ENCODE assay signal across 21 cellular contexts in the genomic region with DNA sequence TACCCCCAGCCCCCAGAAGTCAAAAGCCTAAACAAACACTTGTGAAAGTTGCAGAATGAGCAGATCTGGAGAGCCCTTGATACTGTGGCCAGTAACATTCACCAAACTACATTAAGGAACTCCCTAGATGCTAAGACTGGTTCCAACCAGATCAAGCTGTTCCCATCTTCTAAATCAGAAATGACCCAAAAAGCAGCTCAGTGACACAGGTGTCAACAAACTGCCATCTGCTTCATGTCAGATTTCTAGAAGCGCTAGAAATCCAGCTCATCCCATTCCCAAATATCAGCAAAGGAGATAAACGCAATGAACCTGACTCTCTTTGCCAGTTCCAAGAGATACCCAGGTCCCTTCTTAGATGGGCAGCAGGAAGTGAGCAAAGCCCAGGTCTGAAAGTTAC.
DNase-seq lines count a peak whose midpoint lies in the region; ATAC-seq and TF ChIP-seq lines count a peak whose summit lies in the region.
"Had no signal": no experiment of that assay in that cellular context is flagged by ENCODE, and none has a peak within 500 bp of the region (broad histone marks: within the 10 kb centered on the region; RNA-seq: fewer than 3 reads in every experiment).

No MANE protein-coding gene starts in this region.

- TF ChIP-seq CTCF in glutamatergic neuron (IDR thresholded peaks at IDR 0.05; ENCODE audit: partially characterized antibody, unreplicated experiment): no peak

- H3K4me3 Mint-ChIP-seq in glutamatergic neuron (ENCODE audit: unreplicated experiment): no peak overlapping the region
- H3K4me3 Mint-ChIP-seq in activated T-cell treated with anti-CD3 and anti-CD28 coated beads, Interleukin-2, amount 50 U/mL, for 72 hours: no peak overlapping the region
- H3K4me3 Mint-ChIP-seq: CD14-positive monocyte; CD4-positive, alpha-beta memory T cell; CD4-positive, CD25-positive, alpha-beta regulatory T cell; CD8-positive, alpha-beta memory T cell had no signal

- DNase-seq in G401 (ENCODE audit: low spot score) (peak; percentile 77), cerebellar cortex (ENCODE audit: low spot score) (peak; percentile 72), glutamatergic neuron (no peak), inferior parietal cortex (ENCODE audit: extremely low spot score) (no peak), EL (no peak)
- no peak for DNase-seq in activated T-cell treated with anti-CD3 and anti-CD28 coated beads, Interleukin-2, amount 50 U/mL, for 72 hours
- DNase-seq: 8988T; ACHN; BE2C; CD4-positive, alpha-beta memory T cell; CD4-positive, CD25-positive, alpha-beta regulatory T cell; CD8-positive, alpha-beta memory T cell; COR-L47; DMS 273 treated with DMSO at 0.1 percent for 48 hours; DMS153; DMS53; DMS79; DND-41; GDM1 had no signal

- peaks cover 12% of the 10 kb centered on the region for H3K27me3 Mint-ChIP-seq in glutamatergic neuron (ENCODE audit: unreplicated experiment)
- H3K27me3 Mint-ChIP-seq in activated T-cell treated with anti-CD3 and anti-CD28 coated beads, Interleukin-2, amount 50 U/mL, for 72 hours (ENCODE audit: low read depth): no peaks in the 10 kb centered on the region
- H3K27me3 Mint-ChIP-seq: CD4-positive, CD25-positive, alpha-beta regulatory T cell had no signal

- ATAC-seq in activated T-cell treated with anti-CD3 and anti-CD28 coated beads, Interleukin-2, amount 50 U/mL, for 72 hours (replicated peaks in 1 of 2): no peak
- ATAC-seq: GM12878 had no signal

- in situ Hi-C loops in G401 (cut with HindIII; ENCODE audit: low sequenced_read_pairs): no loop called here

- peaks cover 20% of the 10 kb centered on the region for H3K9me3 Mint-ChIP-seq in glutamatergic neuron (ENCODE audit: unreplicated experiment)
- peaks cover 0 to 3% of the 10 kb centered on the region in 2 donors for H3K9me3 Mint-ChIP-seq in activated T-cell treated with anti-CD3 and anti-CD28 coated beads, Interleukin-2, amount 50 U/mL, for 72 hours

- peak overlapping the region; percentile 41 for H3K27ac Mint-ChIP-seq in glutamatergic neuron (ENCODE audit: unreplicated experiment)
- H3K27ac Mint-ChIP-seq in activated T-cell treated with anti-CD3 and anti-CD28 coated beads, Interleukin-2, amount 50 U/mL, for 72 hours: no peak overlapping the region
- H3K27ac Mint-ChIP-seq: CD14-positive monocyte; CD4-positive, alpha-beta memory T cell; CD4-positive, CD25-positive, alpha-beta regulatory T cell; CD8-positive, alpha-beta memory T cell had no signal

- H3K4me1 Mint-ChIP-seq in glutamatergic neuron (ENCODE audit: low read depth, unreplicated experiment): peaks cover 59% of the 10 kb centered on the region
- H3K4me1 Mint-ChIP-seq in activated T-cell treated with anti-CD3 and anti-CD28 coated beads, Interleukin-2, amount 50 U/mL, for 72 hours (ENCODE audit: low read depth): no peaks in the 10 kb centered on the region
- H3K4me1 Mint-ChIP-seq: CD4-positive, alpha-beta memory T cell; CD4-positive, CD25-positive, alpha-beta regulatory T cell; CD8-positive, alpha-beta memory T cell had no signal

- H3K36me3 Mint-ChIP-seq in glutamatergic neuron (ENCODE audit: unreplicated experiment): peaks cover 8% of the 10 kb centered on the region
- no peaks in the 10 kb centered on the region for H3K36me3 Mint-ChIP-seq in activated T-cell treated with anti-CD3 and anti-CD28 coated beads, Interleukin-2, amount 50 U/mL, for 72 hours (ENCODE audit: insufficient read depth in 2 of 2)
- H3K36me3 Mint-ChIP-seq: CD14-positive monocyte; CD4-positive, alpha-beta memory T cell; CD4-positive, CD25-positive, alpha-beta regulatory T cell; CD8-positive, alpha-beta memory T cell had no signal

Comparison
In these comparisons a context has a peak if more than half of its experiments do, and no peak if none do; other contexts are left out.
1. DNase-seq: peak in G401 (single experiment) and cerebellar cortex (single experiment); none in glutamatergic neuron (single experiment), inferior parietal cortex (single experiment), EL (single experiment) and activated T-cell treated with anti-CD3 and anti-CD28 coated beads, Interleukin-2, amount 50 U/mL, for 72 hours (0 of 2).